9 cellular contexts compared by ENCODE assay signal in genomic region chr12:49188205-49188915, GRCh38. TPM values are rescaled to one million over a fixed set of nuclear protein-coding genes. Genes with fewer than 3 reads are reported as not detected.
DNase-seq lines count a peak whose midpoint lies in the region; ATAC-seq, FAIRE-seq and TF ChIP-seq lines count a peak whose summit lies in the region.
"Had no signal": no experiment of that assay in that cellular context is flagged by ENCODE, and none has a peak within 500 bp of the region (broad histone marks: within the 10 kb centered on the region; RNA-seq: fewer than 3 reads in every experiment).

No MANE protein-coding gene starts in this region.

- no peaks in the 10 kb centered on the region for H3K27me3 Mint-ChIP-seq in activated B cell treated with CpG ODN at 0.5 μM for 24 hours

- H3K4me3 ChIP-seq in cardiac fibroblast (replicated peaks in 1 of 2; ENCODE audit: low read depth in 2 of 2, low read length in 2 of 2) = peak overlapping the region; percentile 90 to 94
- H3K4me3 ChIP-seq in keratinocyte (ENCODE audit: control insufficient read depth in 2 of 3, extremely low read depth in 1 of 3, insufficient read depth in 2 of 3, low read depth in 1 of 3, low read length in 3 of 3) = peak overlapping the region; percentile 81 to 93 (median 92)

- POLR2A ChIA-PET in activated B cell treated with CpG ODN at 0.5 μM for 24 hours (lab: Charles Lee) = interaction anchor here (0.6 to 4.2 kb wide), 30 partner anchors 9 to 924 kb away, joined by 3 to 190 read pairs (median 6); partner anchors contain the start of genes COX14, KMT2D, LMBR1L and RHEBL1

- DNase-seq in DMS79 treated with DMSO at 0.1 percent for 48 hours (lab: John Stamatoyannopoulos, UW) = peak; percentile 55
- DNase-seq in DMS79 (lab: John Stamatoyannopoulos, UW) = no peak
- DNase-seq in NCI-H128 (lab: John Stamatoyannopoulos, UW; ENCODE audit: unreplicated experiment) = peak; percentile 59
- peak; percentile 69 for DNase-seq in activated B cell treated with CpG ODN at 0.5 μM for 24 hours
- peak; percentile 79 to 83 for DNase-seq in cardiac fibroblast (ENCODE audit: low read depth in 2 of 2)
- DNase-seq in keratinocyte (ENCODE audit: low read depth, low spot score) = no peak
- peak; percentile 48 to 63 for DNase-seq in stimulated activated CD4-positive, alpha-beta T cell treated with anti-CD3 and anti-CD28 coated beads, Interleukin-15, amount 100 ng/mL, for 1 hour (ENCODE audit: low read depth in 1 of 2, low spot score in 1 of 2)

- FAIRE-seq in keratinocyte (lab: Jason Lieb, UNC) = no peak

- no peaks in the 10 kb centered on the region for H3K9me3 Mint-ChIP-seq in activated B cell treated with CpG ODN at 0.5 μM for 24 hours

- peaks cover 3% of the 10 kb centered on the region for H3K27me3 ChIP-seq in keratinocyte (ENCODE audit: control insufficient read depth, extremely low read depth, insufficient read depth, low read length)

- ATAC-seq in HG02610 (IDR thresholded peaks at IDR 0.05; ENCODE audit: unreplicated experiment) (peak; percentile 35), activated B cell treated with CpG ODN at 0.5 μM for 24 hours (ENCODE audit: low read depth) (peak; percentile 44)

- no peaks in the 10 kb centered on the region for H4K20me1 ChIP-seq in keratinocyte (ENCODE audit: control insufficient read depth, extremely low read depth, insufficient read depth, low read length)

- H3K9me3 ChIP-seq in keratinocyte (ENCODE audit: control insufficient read depth, low read depth, low read length) = no peaks in the 10 kb centered on the region

- peak overlapping the region; percentile 99 for H3K27ac Mint-ChIP-seq in activated B cell treated with CpG ODN at 0.5 μM for 24 hours

- CTCF ChIA-PET in activated B cell treated with CpG ODN at 0.5 μM for 24 hours (lab: Charles Lee) = interaction anchor here (1.0 to 2.9 kb wide), 5 partner anchors 33 to 77 kb away, joined by 3 to 27 read pairs (median 4); partner anchors contain the start of gene TUBA1B

- peaks cover 0 to 3% of the 10 kb centered on the region in 2 experiments for H3K36me3 ChIP-seq in keratinocyte (ENCODE audit: control insufficient read depth in 2 of 2, extremely low read depth in 1 of 2, insufficient read depth in 2 of 2, low read length in 2 of 2)

- H3K4me1 Mint-ChIP-seq in activated B cell treated with CpG ODN at 0.5 μM for 24 hours = peaks cover 20% of the 10 kb centered on the region

- H3K4me2 ChIP-seq in keratinocyte (ENCODE audit: control insufficient read depth, extremely low read depth, insufficient read depth, low read depth, low read length) = peak overlapping the region; percentile 88

- H3K36me3 Mint-ChIP-seq in activated B cell treated with CpG ODN at 0.5 μM for 24 hours (ENCODE audit: low read depth) = peaks cover 36% of the 10 kb centered on the region

- H3K4me3 Mint-ChIP-seq in activated B cell treated with CpG ODN at 0.5 μM for 24 hours = peak overlapping the region; percentile 97

- TF ChIP-seq CTCF in activated B cell treated with CpG ODN at 0.5 μM for 24 hours (IDR thresholded peaks at IDR 0.05) = no peak
- no peak for TF ChIP-seq CTCF in cardiac fibroblast (IDR thresholded peaks at IDR 0.05; ENCODE audit: low read depth, low read length)
- no peak for TF ChIP-seq CTCF in keratinocyte (optimal IDR thresholded peaks at IDR 0.05 in 1 of 3, IDR thresholded peaks at IDR 0.05 in 1 of 3, conservative IDR thresholded peaks at IDR 0.05 in 1 of 3; ENCODE audit: extremely low read depth in 1 of 3, insufficient read depth in 2 of 3, low read length in 3 of 3)

- H3K4me1 ChIP-seq in keratinocyte (ENCODE audit: control insufficient read depth, extremely low read depth, insufficient read depth, low read length) = peaks cover 4% of the 10 kb centered on the region

- no peaks in the 10 kb centered on the region for H3K79me2 ChIP-seq in keratinocyte (ENCODE audit: control insufficient read depth, insufficient read depth, low read length)

- peak overlapping the region; percentile 79 for H2AFZ ChIP-seq in keratinocyte (ENCODE audit: control insufficient read depth, low read length)

- dilution Hi-C loops in keratinocyte (cut with MboI; ENCODE audit: extremely low pct_ligation_motif_present, low sequenced_read_pairs) = no loop called here

- peak overlapping the region; percentile 47 for H3K27ac ChIP-seq in keratinocyte (ENCODE audit: control insufficient read depth, insufficient read depth, low read length)
- H3K27ac ChIP-seq: C4-2B had no signal

- intact Hi-C loops in activated B cell treated with CpG ODN at 0.5 μM for 24 hours (cut with micrococcal nuclease) = loop anchor here (1.0 to 2.0 kb wide), 4 partner anchors 27 to 128 kb away; partner anchors contain the start of genes KMT2D and TUBA1C

- no peaks in the 10 kb centered on the region for H3K9me1 ChIP-seq in keratinocyte (ENCODE audit: control insufficient read depth, extremely low read depth, insufficient read depth, low read length)

- peak overlapping the region; percentile 79 for H3K9ac ChIP-seq in keratinocyte (ENCODE audit: control insufficient read depth, extremely low read depth, insufficient read depth, low read length)

RNA-seq across cellular contexts. Expression of gene TUBA1A, which starts 0.5 kb away (rescaled TPM):
- 114 and 115 TPM in 2 replicates for total RNA-seq in activated B cell treated with CpG ODN at 0.5 μM for 24 hours
- 288 to 427 TPM (median 375 TPM) in 3 replicates for polyA plus RNA-seq in keratinocyte
- 4.9 TPM for polyA plus RNA-seq in keratinocyte (2011; ENCODE audit: low read depth)
- polyA plus RNA-seq in keratinocyte (2011; cell fraction: cytosol; rRNA removed) = 403 and 455 TPM in 2 replicates
- 408 and 416 TPM in 2 replicates for polyA plus RNA-seq in keratinocyte (2011; cell fraction: nucleus; rRNA removed)
- polyA plus RNA-seq in keratinocyte (2012; ENCODE audit: low replicate concordance) = 22.9 and 241 TPM in 2 replicates
- polyA minus RNA-seq in keratinocyte = 366 to 623 TPM (median 568 TPM) in 3 replicates
- polyA minus RNA-seq in keratinocyte (2011; cell fraction: cytosol; rRNA and poly(A)+ RNA removed) = 265 TPM
- polyA minus RNA-seq in keratinocyte (2011; cell fraction: nucleus; rRNA and poly(A)+ RNA removed) = 161 TPM in 2 replicates

RNA-seq across cellular contexts. Expression of gene TUBA1B, which starts 57.2 kb away (rescaled TPM):
- total RNA-seq in activated B cell treated with CpG ODN at 0.5 μM for 24 hours = 916 and 951 TPM in 2 replicates
- polyA plus RNA-seq in keratinocyte = 1,122 to 2,676 TPM (median 2,055 TPM) in 3 replicates
- 41.5 TPM for polyA plus RNA-seq in keratinocyte (2011; ENCODE audit: low read depth)
- polyA plus RNA-seq in keratinocyte (2011; cell fraction: cytosol; rRNA removed) = 1,432 and 1,444 TPM in 2 replicates
- 847 and 904 TPM in 2 replicates for polyA plus RNA-seq in keratinocyte (2011; cell fraction: nucleus; rRNA removed)
- polyA plus RNA-seq in keratinocyte (2012; ENCODE audit: low replicate concordance) = 266 and 1,477 TPM in 2 replicates
- polyA minus RNA-seq in keratinocyte = 1,956 to 3,195 TPM (median 2,566 TPM) in 3 replicates
- 1,040 TPM for polyA minus RNA-seq in keratinocyte (2011; cell fraction: cytosol; rRNA and poly(A)+ RNA removed)
- polyA minus RNA-seq in keratinocyte (2011; cell fraction: nucleus; rRNA and poly(A)+ RNA removed) = 326 and 464 TPM in 2 replicates

Comparison
In these comparisons a context has a peak if more than half of its experiments do, and no peak if none do; other contexts are left out.
1. DNase-seq: peak in DMS79 treated with DMSO at 0.1 percent for 48 hours (single experiment), NCI-H128 (single experiment), activated B cell treated with CpG ODN at 0.5 μM for 24 hours (single experiment), cardiac fibroblast (2 of 2) and stimulated activated CD4-positive, alpha-beta T cell treated with anti-CD3 and anti-CD28 coated beads, Interleukin-15, amount 100 ng/mL, for 1 hour (2 of 2); none in DMS79 (single experiment) and keratinocyte (single experiment).